1 cellular context compared by ENCODE assay signal in genomic region chr10:90274721-90275468, GRCh38.
TF ChIP-seq lines count a peak whose summit lies in the region.

No MANE protein-coding gene starts in this region.

TF ChIP-seq in WTC11, 78 proteins besides CTCF, POLR2A, EP300 and RAD21 (continued from another document):
- TF ChIP-seq MAX (CRISPR knock-in tag; IDR thresholded peaks at IDR 0.05) (no peak), GTF2I (CRISPR knock-in tag; conservative IDR thresholded peaks at IDR 0.05) (no peak), ZSCAN18 (CRISPR knock-in tag; IDR thresholded peaks at IDR 0.05) (no peak)
TF ChIP-seq in WTC11: peak in this region for 0.
